ENCODE assay signal across 8 cellular contexts in the genomic region with DNA sequence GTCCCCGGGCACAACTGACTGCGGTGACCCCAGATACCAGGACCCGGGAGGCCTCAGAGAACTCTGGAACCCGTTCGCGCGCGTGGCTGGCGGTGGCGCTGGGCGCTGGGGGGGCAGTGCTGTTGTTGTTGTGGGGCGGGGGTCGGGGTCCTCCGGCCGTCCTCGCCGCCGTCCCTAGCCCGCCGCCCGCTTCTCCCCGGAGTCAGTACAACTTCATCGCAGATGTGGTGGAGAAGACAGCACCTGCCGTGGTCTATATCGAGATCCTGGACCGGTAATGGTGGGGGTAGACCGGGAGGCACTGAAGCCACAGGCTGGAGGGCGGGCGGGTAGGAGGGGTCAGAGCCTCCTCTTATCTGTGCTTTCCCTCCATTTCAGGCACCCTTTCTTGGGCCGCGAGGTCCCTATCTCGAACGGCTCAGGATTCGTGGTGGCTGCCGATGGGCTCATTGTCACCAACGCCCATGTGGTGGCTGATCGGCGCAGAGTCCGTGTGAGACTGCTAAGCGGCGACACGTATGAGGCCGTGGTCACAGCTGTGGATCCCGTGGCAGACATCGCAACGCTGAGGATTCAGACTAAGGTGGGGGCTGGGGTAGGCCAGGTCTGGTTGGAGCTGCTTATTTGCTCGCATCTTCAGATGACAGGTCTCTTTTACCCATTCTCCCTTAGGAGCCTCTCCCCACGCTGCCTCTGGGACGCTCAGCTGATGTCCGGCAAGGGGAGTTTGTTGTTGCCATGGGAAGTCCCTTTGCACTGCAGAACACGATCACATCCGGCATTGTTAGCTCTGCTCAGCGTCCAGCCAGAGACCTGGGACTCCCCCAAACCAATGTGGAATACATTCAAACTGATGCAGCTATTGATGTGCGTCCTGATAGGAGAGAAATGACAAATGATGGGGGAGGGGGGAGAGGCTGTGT. TPM values are rescaled to one million over a fixed set of nuclear protein-coding genes. Genes with fewer than 3 reads are reported as not detected.
A peak's percentile ranks its signal among the peaks of the same experiment; 100 is the strongest.
DNase-seq lines count a peak whose midpoint lies in the region; ATAC-seq and TF ChIP-seq lines count a peak whose summit lies in the region.

No MANE protein-coding gene starts in this region.

- peaks cover 17% of the 10 kb centered on the region for H3K79me1 ChIP-seq in mesendoderm (ENCODE audit: low read length)

- H3K4me1 Mint-ChIP-seq in Calu3 (ENCODE audit: low read depth, unreplicated experiment), result peaks cover 28% of the 10 kb centered on the region
- H3K4me1 Mint-ChIP-seq in IgD-negative memory B cell, result peaks cover 28 to 37% (median 37%) of the 10 kb centered on the region in 3 donors
- H3K4me1 Mint-ChIP-seq in effector memory CD8-positive, alpha-beta T cell (ENCODE audit: low read depth in 2 of 2), result peaks cover 27 to 39% of the 10 kb centered on the region in 2 donors

- H3K4me3 Mint-ChIP-seq in Calu3 (ENCODE audit: low read depth, unreplicated experiment) (peak overlapping the region; percentile 95), IgD-negative memory B cell (peak overlapping the region; percentile 87 to 97 (median 96))
- peak overlapping the region; percentile 86 to 95 for H3K4me3 Mint-ChIP-seq in effector memory CD8-positive, alpha-beta T cell

- TF ChIP-seq EP300 in suprapubic skin (IDR thresholded peaks at IDR 0.05), result no peak

- peaks cover 16% of the 10 kb centered on the region for H3K79me2 ChIP-seq in mesendoderm (ENCODE audit: control insufficient read depth, insufficient read depth, low read length)

- no peak overlapping the region for H4K5ac ChIP-seq in mesendoderm (ENCODE audit: low read length)

- no peak overlapping the region for H2BK15ac ChIP-seq in mesendoderm (replicated peaks; ENCODE audit: low read depth)

- no peak for DNase-seq in Calu3
- peak; percentile 58 for DNase-seq in activated CD4-positive, alpha-beta T cell treated with anti-CD3 and anti-CD28 coated beads for 48 hours
- peak; percentile 66 to 72 (median 70) for DNase-seq in effector memory CD8-positive, alpha-beta T cell
- peak; percentile 67 for DNase-seq in mesendoderm
- peak in 1 of 2 donors; percentile 77 for DNase-seq in suprapubic skin (ENCODE audit: low spot score in 2 of 2)
- no peak for DNase-seq in midbrain (lab: John Stamatoyannopoulos, UW)

- H3K27ac Mint-ChIP-seq in Calu3 (ENCODE audit: unreplicated experiment) (no peak overlapping the region), IgD-negative memory B cell (peak overlapping the region; percentile 81 to 99 (median 94))
- H3K27ac Mint-ChIP-seq in effector memory CD8-positive, alpha-beta T cell, result peak overlapping the region; percentile 92 to 98

- WGBS in mesendoderm (ENCODE audit: extremely low coverage, insufficient coverage, low lambda C conversion rate), result no CpG with 5 or more reads among the region's 54 CpGs
- 4% methylated on average over 26 of the region's 54 CpGs for WGBS in suprapubic skin

- peak overlapping the region; percentile 70 for H3K4ac ChIP-seq in mesendoderm (ENCODE audit: low read depth, low read length)

- H3K4me1 ChIP-seq in mesendoderm (ENCODE audit: control insufficient read depth, low read depth, low read length) (peaks cover 8% of the 10 kb centered on the region), suprapubic skin (peaks cover 35% of the 10 kb centered on the region)

- H3K9me3 Mint-ChIP-seq in Calu3 (ENCODE audit: low read depth, unreplicated experiment) (no peaks in the 10 kb centered on the region), IgD-negative memory B cell (no peaks in the 10 kb centered on the region)
- no peaks in the 10 kb centered on the region for H3K9me3 Mint-ChIP-seq in effector memory CD8-positive, alpha-beta T cell

- peak overlapping the region; percentile 72 for H3K18ac ChIP-seq in mesendoderm (ENCODE audit: low read length)

- H3K36me3 ChIP-seq in mesendoderm (ENCODE audit: control insufficient read depth, insufficient read depth, low read length), result peaks cover 6% of the 10 kb centered on the region
- H3K36me3 ChIP-seq in suprapubic skin, result peaks cover 45% of the 10 kb centered on the region

- intact Hi-C loops in Calu3 (cut with micrococcal nuclease; ENCODE audit: unreplicated experiment), result loop anchor here (10.0 kb wide), 1 partner anchor 196 kb away; no protein-coding TSS in a partner anchor

- CTCF ChIA-PET in Calu3 (lab: Charles Lee), result interaction anchor here (1.0 to 1.9 kb wide), 4 partner anchors 16 to 196 kb away, joined by 3 to 11 read pairs (median 3); partner anchors contain the start of genes CCDC142, TLX2 and TTC31

- H2AK5ac ChIP-seq in mesendoderm (ENCODE audit: low read length), result no peak overlapping the region

- peak overlapping the region; percentile 81 for H3K9ac ChIP-seq in mesendoderm (ENCODE audit: low read length)

- peak; percentile 27 for ATAC-seq in GM21381 (IDR thresholded peaks at IDR 0.05; ENCODE audit: unreplicated experiment)
- ATAC-seq in effector memory CD8-positive, alpha-beta T cell (replicated peaks), result peak; percentile 60

- peaks cover under 1% of the 10 kb centered on the region for H3K27me3 Mint-ChIP-seq in Calu3 (ENCODE audit: unreplicated experiment)
- H3K27me3 Mint-ChIP-seq in IgD-negative memory B cell, result no peaks in the 10 kb centered on the region
- no peaks in the 10 kb centered on the region for H3K27me3 Mint-ChIP-seq in effector memory CD8-positive, alpha-beta T cell

- H4K8ac ChIP-seq in mesendoderm (ENCODE audit: low read depth, low read length), result no peak overlapping the region

- no peak overlapping the region for H3K23ac ChIP-seq in mesendoderm (ENCODE audit: low read length)

- peaks cover 46% of the 10 kb centered on the region for H3K36me3 Mint-ChIP-seq in Calu3 (ENCODE audit: insufficient read depth, unreplicated experiment)
- peaks cover 7% of the 10 kb centered on the region for H3K36me3 Mint-ChIP-seq in IgD-negative memory B cell
- peaks cover 42% of the 10 kb centered on the region for H3K36me3 Mint-ChIP-seq in effector memory CD8-positive, alpha-beta T cell (ENCODE audit: insufficient read depth)

- H3K27me3 ChIP-seq in mesendoderm (ENCODE audit: insufficient read depth, low read length, poor library complexity), result no peaks in the 10 kb centered on the region
- H3K27me3 ChIP-seq in suprapubic skin, result no peaks in the 10 kb centered on the region

- H3K27ac ChIP-seq in mesendoderm (ENCODE audit: low read depth, low read length), result no peak overlapping the region
- peak overlapping the region; percentile 92 for H3K27ac ChIP-seq in suprapubic skin

- peak overlapping the region; percentile 43 for H3K4me2 ChIP-seq in mesendoderm (ENCODE audit: low read length)

- H3K9me3 ChIP-seq in suprapubic skin, result no peaks in the 10 kb centered on the region

- peak overlapping the region; percentile 91 for H3K56ac ChIP-seq in mesendoderm (ENCODE audit: low read length)

- H3K4me3 ChIP-seq in mesendoderm (ENCODE audit: low read length) (peak overlapping the region; percentile 75), suprapubic skin (peak overlapping the region; percentile 80)

- no peak overlapping the region for H2BK120ac ChIP-seq in mesendoderm (ENCODE audit: low read depth, low read length)

- no peak overlapping the region for H2BK5ac ChIP-seq in mesendoderm (ENCODE audit: low read length)

- TF ChIP-seq CTCF in Calu3 (IDR thresholded peaks at IDR 0.05; ENCODE audit: unreplicated experiment) (no peak), suprapubic skin (IDR thresholded peaks at IDR 0.05) (no peak)

- TF ChIP-seq POLR2A in suprapubic skin (IDR thresholded peaks at IDR 0.05), result no peak

- no TSS peak for BruUV-seq in Calu3 (replicated peaks; lab: Mats Ljungman, UMichigan)

RNA-seq across cellular contexts. Expression of gene HTRA2, which starts 0.8 kb away (rescaled TPM):
- total RNA-seq in Calu3 (2022) (23.4 and 26.3 TPM in 2 replicates), suprapubic skin (10 to 100 TPM; 23.7 to 31.2 (median 27.1) TPM)
- polyA plus RNA-seq in IgD-negative memory B cell, result 34.4 TPM
- 20.5 TPM for polyA plus RNA-seq in mesendoderm (2013, experiment 1 of 2)
- polyA plus RNA-seq in mesendoderm (2013, experiment 2 of 2), result 20.1 TPM

RNA-seq across cellular contexts. Expression of gene AUP1, which starts 1.0 kb away (rescaled TPM):
- total RNA-seq in Calu3 (2022) (145 and 153 TPM in 2 replicates), suprapubic skin (100 to 1,000 TPM; 111 to 170 (median 145) TPM)
- 108 TPM for polyA plus RNA-seq in IgD-negative memory B cell
- polyA plus RNA-seq in mesendoderm (2013, experiment 1 of 2), result 81.2 TPM
- polyA plus RNA-seq in mesendoderm (2013, experiment 2 of 2), result 80.8 TPM

RNA-seq across cellular contexts. Expression of gene DQX1, which starts 4.5 kb away (rescaled TPM):
- total RNA-seq in Calu3 (2022) (0.14 TPM in 1 of 2 replicates, not detected in the other), suprapubic skin (10 to 100 TPM in 1 of 4 donors, 1 to 10 TPM in 3; 2.7 to 12.8 (median 6.4) TPM)
- polyA plus RNA-seq in IgD-negative memory B cell, result 0.70 TPM
- polyA plus RNA-seq in mesendoderm (2013, experiment 1 of 2), result 0.29 TPM
- polyA plus RNA-seq in mesendoderm (2013, experiment 2 of 2), result 0.20 TPM

RNA-seq across cellular contexts. Expression of gene TLX2, which starts 16.2 kb away (rescaled TPM):
- total RNA-seq in Calu3 (2022), result not detected in 2 replicates
- polyA plus RNA-seq in IgD-negative memory B cell, result not detected
- polyA plus RNA-seq in mesendoderm (2013, experiment 1 of 2), result 0.01 TPM
- polyA plus RNA-seq in mesendoderm (2013, experiment 2 of 2), result 0.06 TPM
- under 1 TPM in 1 of 4 donors, not detected in 3; 0.56 TPM for total RNA-seq in suprapubic skin

RNA-seq across cellular contexts. Expression of gene PCGF1, which starts 23.0 kb away (rescaled TPM):
- total RNA-seq in Calu3 (2022), result 25.9 TPM in 2 replicates
- polyA plus RNA-seq in IgD-negative memory B cell, result 14.7 TPM
- polyA plus RNA-seq in mesendoderm (2013, experiment 1 of 2), result 10.7 TPM
- polyA plus RNA-seq in mesendoderm (2013, experiment 2 of 2), result 9.5 TPM
- 10 to 100 TPM; 15.6 to 77.0 (median 19.7) TPM for total RNA-seq in suprapubic skin

Comparison
In these comparisons a context has a peak if more than half of its experiments do, and no peak if none do; other contexts are left out.
1. DNase-seq: peak in activated CD4-positive, alpha-beta T cell treated with anti-CD3 and anti-CD28 coated beads for 48 hours (single experiment), effector memory CD8-positive, alpha-beta T cell (3 of 3) and mesendoderm (single experiment); none in Calu3 (single experiment) and midbrain (single experiment).
2. Peak in every context shown above with its lines, with median percentiles within 50 percentile points of each other: H3K4me3 Mint-ChIP-seq.